ENCODE assay signal across 18 cellular contexts in the genomic region with DNA sequence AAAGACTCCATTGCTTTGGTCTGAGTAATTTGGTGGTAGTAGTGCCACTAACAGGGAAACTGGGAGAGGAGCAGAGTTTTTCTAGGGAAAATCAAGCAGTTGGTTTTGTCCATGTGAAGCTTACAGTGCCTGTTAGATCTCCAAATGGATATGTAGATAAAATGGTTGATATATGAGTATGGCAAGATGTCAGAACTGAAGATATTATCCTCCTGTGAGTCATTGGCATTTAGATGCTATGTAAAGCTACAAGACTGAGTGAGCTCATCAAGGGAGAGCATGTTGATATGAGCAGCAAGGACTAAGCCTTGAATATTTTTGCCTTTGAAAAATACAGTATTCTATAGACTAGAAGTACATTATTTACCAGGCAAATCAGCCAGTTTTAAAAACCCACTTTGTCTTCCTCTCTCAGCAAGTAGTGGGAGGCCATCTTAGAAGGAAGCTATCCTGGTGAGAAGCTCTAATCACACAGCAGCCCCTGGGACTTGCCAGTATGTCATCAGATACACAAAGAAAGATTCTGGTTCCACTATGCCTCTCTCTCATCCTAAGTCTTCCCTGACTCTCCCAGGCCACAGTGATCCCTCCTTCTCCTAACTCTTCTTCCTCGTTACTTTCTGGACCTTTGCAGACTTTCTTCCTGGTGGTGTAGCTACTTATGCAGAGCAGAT.
DNase-seq lines count a peak whose midpoint lies in the region; ATAC-seq and TF ChIP-seq lines count a peak whose summit lies in the region.
"Had no signal": no experiment of that assay in that cellular context is flagged by ENCODE, and none has a peak within 500 bp of the region (broad histone marks: within the 10 kb centered on the region; RNA-seq: fewer than 3 reads in every experiment).

No MANE protein-coding gene starts in this region.

- intact Hi-C loops in psoas muscle (cut with DNase I) = no loop called here

- ATAC-seq in psoas muscle (peak in 2 of 4 donors; percentile 55 to 64), HG02763 (IDR thresholded peaks at IDR 0.05; ENCODE audit: unreplicated experiment) (no peak), HG02678 (IDR thresholded peaks at IDR 0.05; ENCODE audit: unreplicated experiment) (no peak)
- ATAC-seq: natural killer cell, upper lobe of right lung had no signal

- H3K9me3 ChIP-seq in psoas muscle = no peaks in the 10 kb centered on the region
- H3K9me3 ChIP-seq: right atrium auricular region, upper lobe of right lung had no signal

- no peak for TF ChIP-seq CTCF in psoas muscle (IDR thresholded peaks at IDR 0.05)

- peaks cover 6% of the 10 kb centered on the region for H3K4me1 ChIP-seq in psoas muscle
- H3K4me1 ChIP-seq: right atrium auricular region, upper lobe of right lung had no signal

- no peaks in the 10 kb centered on the region for H3K27me3 ChIP-seq in psoas muscle (ENCODE audit: insufficient read depth in 3 of 3, low read length in 2 of 3)
- H3K27me3 ChIP-seq: right atrium auricular region, upper lobe of right lung had no signal

- 79 to 86% (median 85%) methylated on average over 1 of the region's 1 CpG for WGBS in psoas muscle, 3 donors

- DNase-seq in GM03348 (ENCODE audit: low spot score) (peak; percentile 36), RKO (ENCODE audit: low spot score) (peak; percentile 48), epithelial cell of prostate (ENCODE audit: low read depth, low spot score) (peak; percentile 39), psoas muscle (no peak), OCI-M1 (lab: John Stamatoyannopoulos, UW) (no peak)
- DNase-seq: activated CD4-positive, alpha-beta T cell treated with anti-CD3 and anti-CD28 coated beads, Interleukin-2, amount 50 U/mL, for 1 hour; caudate nucleus; DND-41; natural killer cell; NCI-H187 treated with DMSO at 0.1 percent for 48 hours; NCI-H69; SHP77 treated with DMSO at 0.1 percent for 48 hours; stimulated activated CD4-positive, alpha-beta T cell treated with anti-CD3 and anti-CD28 coated beads, Interleukin-4, amount 100 ng/mL, for 1 hour; T1000; upper lobe of right lung had no signal

- H3K36me3 ChIP-seq in psoas muscle (ENCODE audit: insufficient read depth in 1 of 2, low read depth in 1 of 2) = peaks cover 0 to 4% of the 10 kb centered on the region in 2 donors
- H3K36me3 ChIP-seq: right atrium auricular region, upper lobe of right lung had no signal

- H3K4me3 ChIP-seq in psoas muscle = no peak overlapping the region
- H3K4me3 ChIP-seq: right atrium auricular region, upper lobe of right lung had no signal

- H3K27ac ChIP-seq in epithelial cell of prostate (no peak overlapping the region), psoas muscle (peak overlapping the region; percentile 31)
- H3K27ac ChIP-seq: right atrium auricular region, upper lobe of right lung had no signal

Comparison
In these comparisons a context has a peak if more than half of its experiments do, and no peak if none do; other contexts are left out.
1. DNase-seq: peak in GM03348 (single experiment), RKO (single experiment) and epithelial cell of prostate (single experiment); none in psoas muscle (0 of 2) and OCI-M1 (single experiment).